In genomic region chr1:151509350-151510019, GRCh38 we compare ENCODE assay signal across 21 cellular contexts. TPM values are rescaled to one million over a fixed set of nuclear protein-coding genes. Genes with fewer than 3 reads are reported as not detected.
A peak's percentile ranks its signal among the peaks of the same experiment; 100 is the strongest.
DNase-seq lines count a peak whose midpoint lies in the region; ATAC-seq and TF ChIP-seq lines count a peak whose summit lies in the region.
"Had no signal": no experiment of that assay in that cellular context is flagged by ENCODE, and none has a peak within 500 bp of the region (broad histone marks: within the 10 kb centered on the region; RNA-seq: fewer than 3 reads in every experiment).

No MANE protein-coding gene starts in this region.

- H3K27ac ChIP-seq in BLaER1, result no peak overlapping the region
- H3K27ac ChIP-seq in HCT116 (ENCODE audit: low read depth, low read length), result peak overlapping the region; percentile 54
- peak overlapping the region; percentile 76 for H3K27ac ChIP-seq in colonic mucosa
- peak overlapping the region; percentile 96 to 97 for H3K27ac ChIP-seq in mucosa of rectum (ENCODE audit: low read depth in 2 of 2, low read length in 2 of 2)
- H3K27ac ChIP-seq in ovary, result no peak overlapping the region
- H3K27ac ChIP-seq: heart right ventricle, SJSA1 had no signal

- no peak overlapping the region for H3K4me3 ChIP-seq in BLaER1
- H3K4me3 ChIP-seq in HCT116 (replicated peaks in 1 of 2; ENCODE audit: low read depth in 1 of 2, low read length in 2 of 2), result peak overlapping the region in 1 of 2 experiments; percentile 5; a peak in 1 of 4 replicates
- no peak overlapping the region for H3K4me3 ChIP-seq in colonic mucosa
- peak overlapping the region; percentile 15 to 31 for H3K4me3 ChIP-seq in mucosa of rectum (ENCODE audit: low read length in 2 of 2)
- no peak overlapping the region for H3K4me3 ChIP-seq in ovary
- H3K4me3 ChIP-seq: SJSA1 had no signal

- H3K4me2 ChIP-seq in BLaER1 (peak overlapping the region; percentile 93), HCT116 (ENCODE audit: low read length) (peak overlapping the region; percentile 91)

- H3K9me2 ChIP-seq in HCT116 (ENCODE audit: insufficient read depth), result no peaks in the 10 kb centered on the region

- H3K27me3 ChIP-seq in BLaER1 (no peaks in the 10 kb centered on the region), HCT116 (ENCODE audit: insufficient read depth, low read length) (no peaks in the 10 kb centered on the region), colonic mucosa (no peaks in the 10 kb centered on the region), mucosa of rectum (ENCODE audit: control insufficient read depth in 2 of 2, insufficient read depth in 2 of 2, low read length in 2 of 2) (no peaks in the 10 kb centered on the region), ovary (no peaks in the 10 kb centered on the region)

- DNase-seq in HCT116 (ENCODE audit: low read depth, low spot score), result no peak
- DNase-seq in colonic mucosa, result peak; percentile 34
- DNase-seq in ovary, result no peak
- no peak for DNase-seq in GM13976 (ENCODE audit: low spot score)
- no peak for DNase-seq in COR-L47 (lab: John Stamatoyannopoulos, UW)
- DNase-seq: activated CD4-positive, CD25-positive, alpha-beta regulatory T cell treated with anti-CD3 and anti-CD28 coated beads, Interleukin-2, amount 50 U/mL, for 72 hours; activated effector memory CD4-positive, alpha-beta T cell treated with anti-CD3 and anti-CD28 coated beads, Interleukin-2, amount 50 U/mL, for 16 hours; anterior cingulate cortex; cerebellar nuclear complex; heart right ventricle; HFFc6; kidney; NCI-H1105 treated with DMSO at 0.1 percent for 48 hours; NCI-H2171 treated with DMSO at 0.1 percent for 48 hours; NCI-H748 treated with DMSO at 0.1 percent for 48 hours; right cardiac atrium; stimulated activated naive CD8-positive, alpha-beta T cell treated with anti-CD3 and anti-CD28 coated beads, Interleukin-15, amount 100 ng/mL, for 72 hours had no signal

- no peak for ATAC-seq in HCT116
- ATAC-seq in HG02798 (IDR thresholded peaks at IDR 0.05; ENCODE audit: poor library complexity, unreplicated experiment), result no peak
- ATAC-seq: heart right ventricle; right cardiac atrium; stimulated activated naive CD8-positive, alpha-beta T cell treated with anti-CD3 and anti-CD28 coated beads, Interleukin-15, amount 100 ng/mL, for 72 hours had no signal

- TF ChIP-seq POLR2A in HCT116 (IDR thresholded peaks at IDR 0.05; ENCODE audit: borderline replicate concordance, extremely low read depth, insufficient read depth, insufficient read length) (no peak), ovary (IDR thresholded peaks at IDR 0.05) (no peak)

- no peak for TF ChIP-seq CTCF in HCT116 (IDR thresholded peaks at IDR 0.05 in 2 of 3, conservative IDR thresholded peaks at IDR 0.05 in 1 of 3; ENCODE audit: borderline replicate concordance in 1 of 3, insufficient read depth in 1 of 3, low read depth in 2 of 3, low read length in 2 of 3)
- TF ChIP-seq CTCF in colonic mucosa (IDR thresholded peaks at IDR 0.05), result no peak
- no peak for TF ChIP-seq CTCF in ovary (IDR thresholded peaks at IDR 0.05)
- no peak for TF ChIP-seq CTCF in GM13976 (IDR thresholded peaks at IDR 0.05; ENCODE audit: borderline replicate concordance, control extremely low read depth, extremely low read depth, insufficient read depth, missing control alignments)

- H3K36me3 ChIP-seq in BLaER1, result no peaks in the 10 kb centered on the region
- H3K36me3 ChIP-seq in HCT116 (ENCODE audit: control insufficient read depth in 1 of 2, insufficient read depth in 2 of 2, low read length in 2 of 2), result no peaks in the 10 kb centered on the region
- H3K36me3 ChIP-seq in colonic mucosa, result no peaks in the 10 kb centered on the region
- H3K36me3 ChIP-seq in mucosa of rectum (ENCODE audit: control insufficient read depth in 2 of 2, insufficient read depth in 2 of 2, low read length in 2 of 2), result no peaks in the 10 kb centered on the region
- no peaks in the 10 kb centered on the region for H3K36me3 ChIP-seq in ovary
- H3K36me3 ChIP-seq: heart right ventricle, SJSA1 had no signal

- no TSS peak for BruUV-seq in HCT116 (replicated peaks; lab: Mats Ljungman, UMichigan)

- intact Hi-C loops in HCT116 (cut with micrococcal nuclease), result loop anchor here (5.0 kb wide), 1 partner anchor 67 kb away; no protein-coding TSS in a partner anchor
- intact Hi-C loops in colonic mucosa (cut with DNase I), result no loop called here
- intact Hi-C loops in ovary (cut with DNase I), result no loop called here

- WGBS in ovary, 3 donors, result 87 to 94% (median 94%) methylated on average over 15 of the region's 15 CpGs

- H3K4me1 ChIP-seq in BLaER1 (peaks cover 44% of the 10 kb centered on the region), HCT116 (ENCODE audit: control insufficient read depth in 1 of 2, insufficient read depth in 2 of 2, low read length in 2 of 2) (peaks cover 45 to 61% of the 10 kb centered on the region in 2 experiments), colonic mucosa (peaks cover 3% of the 10 kb centered on the region), mucosa of rectum (ENCODE audit: control insufficient read depth in 2 of 2, insufficient read depth in 2 of 2, low read length in 2 of 2) (peaks cover 32 to 34% of the 10 kb centered on the region in 2 donors), ovary (ENCODE audit: insufficient read depth) (peaks cover 6% of the 10 kb centered on the region)

- CTCF ChIA-PET in HCT116 (lab: Charles Lee), result interaction anchor here (1.0 kb wide), 1 partner anchor 24 kb away, joined by 3 read pairs; no protein-coding TSS in a partner anchor

- RAD21 ChIA-PET in HCT116 (lab: Charles Lee; ENCODE audit: low non-redundant PET in 1 of 2, low total read pairs in 2 of 2, uncharacterized antibody in 2 of 2, unreplicated experiment in 2 of 2), result no interaction called here

- no peak overlapping the region for H2AFZ ChIP-seq in HCT116 (ENCODE audit: low read depth, low read length, poor library complexity, severe bottlenecking)

- POLR2A ChIA-PET in HCT116 (lab: Charles Lee), result interaction anchor here (2.2 kb wide), 1 partner anchor 30 kb away, joined by 10 read pairs; no protein-coding TSS in a partner anchor

- no peak for TF ChIP-seq RAD21 in HCT116 (IDR thresholded peaks at IDR 0.05; ENCODE audit: low read depth)

- in situ Hi-C loops in GM13976 (cut with MboI; ENCODE audit: low sequenced_read_pairs, unreplicated experiment), result no loop called here

- H3K9me3 ChIP-seq in BLaER1, result no peaks in the 10 kb centered on the region
- H3K9me3 ChIP-seq in HCT116 (ENCODE audit: control insufficient read depth in 1 of 2, insufficient read depth in 1 of 2, low read depth in 1 of 2, low read length in 2 of 2), result no peaks in the 10 kb centered on the region
- no peaks in the 10 kb centered on the region for H3K9me3 ChIP-seq in colonic mucosa
- no peaks in the 10 kb centered on the region for H3K9me3 ChIP-seq in mucosa of rectum (ENCODE audit: control insufficient read depth in 2 of 2, low read length in 2 of 2)
- no peaks in the 10 kb centered on the region for H3K9me3 ChIP-seq in ovary
- H3K9me3 ChIP-seq: heart right ventricle had no signal

- H4K20me1 ChIP-seq in BLaER1 (no peaks in the 10 kb centered on the region), HCT116 (ENCODE audit: insufficient read depth) (no peaks in the 10 kb centered on the region)

- H3K79me2 ChIP-seq in HCT116 (ENCODE audit: insufficient read depth, low read length), result peaks cover 23% of the 10 kb centered on the region

- H3K9ac ChIP-seq in BLaER1 (no peak overlapping the region), HCT116 (ENCODE audit: low read length) (peak overlapping the region; percentile 19), colonic mucosa (ENCODE audit: low read depth in 2 of 2, low read length in 2 of 2) (no peak overlapping the region), mucosa of rectum (ENCODE audit: low read depth in 1 of 2, low read length in 2 of 2) (peak overlapping the region in 1 of 2 donors; percentile 23)

- no peak for TF ChIP-seq EP300 in ovary (IDR thresholded peaks at IDR 0.05)

TF ChIP-seq in HCT116, 20 proteins besides CTCF, POLR2A, EP300 and RAD21 (continues in another document):
- TF ChIP-seq ZNF274 (IDR thresholded peaks at IDR 0.05; ENCODE audit: low read depth, low read length) (no peak), JUND (IDR thresholded peaks at IDR 0.05) (no peak), EZH2 (IDR thresholded peaks at IDR 0.05) (no peak), ELF1 (IDR thresholded peaks at IDR 0.05; ENCODE audit: borderline replicate concordance, low read depth) (no peak), TCF7L2 (IDR thresholded peaks at IDR 0.05; ENCODE audit: borderline replicate concordance, extremely low read depth, insufficient read depth, insufficient read length) (no peak), SIN3A (IDR thresholded peaks at IDR 0.05; ENCODE audit: low read depth) (no peak), ATF3 (IDR thresholded peaks at IDR 0.05) (no peak)

RNA-seq across cellular contexts. Expression of gene CGN, which starts 1.7 kb away (rescaled TPM):
- 19.7 TPM for total RNA-seq in HCT116 (2021; ENCODE audit: unreplicated experiment)
- polyA plus RNA-seq in HCT116 (2012), result 15.5 and 16.8 TPM in 2 replicates
- total RNA-seq in colonic mucosa, result 100 to 1,000 TPM; 118 to 148 TPM
- total RNA-seq in ovary, result 10 to 100 TPM in 1 of 7 donors, 1 to 10 TPM in 6; 3.2 to 26.8 (median 5.3) TPM
- 1 to 10 TPM; 1.0 to 4.3 TPM for polyA plus RNA-seq in ovary

RNA-seq across cellular contexts. Expression of gene TUFT1, which starts 30.6 kb away (rescaled TPM):
- total RNA-seq in HCT116 (2021; ENCODE audit: unreplicated experiment) (12.3 TPM), colonic mucosa (10 to 100 TPM; 25.5 to 40.6 TPM), ovary (10 to 100 TPM in 1 of 7 donors, 1 to 10 TPM in 6; 5.0 to 10.1 (median 7.3) TPM)
- polyA plus RNA-seq in HCT116 (2012), result 12.9 and 13.8 TPM in 2 replicates
- 10 to 100 TPM in 1 of 2 donors, 1 to 10 TPM in 1; 6.6 to 10.2 TPM for polyA plus RNA-seq in ovary

RNA-seq across cellular contexts. Expression of gene POGZ, which starts 50.2 kb away (rescaled TPM):
- total RNA-seq in HCT116 (2021; ENCODE audit: unreplicated experiment) (80.6 TPM), colonic mucosa (10 to 100 TPM; 49.6 to 50.0 TPM), ovary (100 to 1,000 TPM in 5 of 7 donors, 10 to 100 TPM in 2; 54.8 to 151 (median 104) TPM)
- polyA plus RNA-seq in HCT116 (2012), result 32.8 and 39.9 TPM in 2 replicates
- 100 to 1,000 TPM in 1 of 2 donors, 10 to 100 TPM in 1; 34.6 to 110 TPM for polyA plus RNA-seq in ovary

Comparison
In these comparisons a context has a peak if more than half of its experiments do, and no peak if none do; other contexts are left out.
1. H3K27ac ChIP-seq: peak in HCT116 (single experiment), colonic mucosa (single experiment) and mucosa of rectum (2 of 2); none in BLaER1 (single experiment) and ovary (0 of 2).
2. H3K4me3 ChIP-seq: peak in mucosa of rectum (2 of 2); none in BLaER1 (single experiment), colonic mucosa (single experiment) and ovary (single experiment).